Comparison of ENCODE assay signal across 3 cellular contexts in genomic region chrX:139475432-139475831, GRCh38.
TF ChIP-seq lines count a peak whose summit lies in the region.

No MANE protein-coding gene starts in this region.

TF ChIP-seq in liver, 16 proteins besides CTCF, POLR2A, EP300 and RAD21:
- TF ChIP-seq NR2F2 (IDR thresholded peaks at IDR 0.05) (no peak), HNF4G (IDR thresholded peaks at IDR 0.05) (no peak), RXRA (IDR thresholded peaks at IDR 0.05) (no peak), FOXA2 (IDR thresholded peaks at IDR 0.05) (no peak), HNF4A (conservative IDR thresholded peaks at IDR 0.05) (no peak), MAX (IDR thresholded peaks at IDR 0.05) (no peak), FOXA1 (IDR thresholded peaks at IDR 0.05) (no peak), ZBTB33 (IDR thresholded peaks at IDR 0.05) (no peak), YY1 (IDR thresholded peaks at IDR 0.05) (no peak), REST (IDR thresholded peaks at IDR 0.05) (no peak), TAF1 (conservative IDR thresholded peaks at IDR 0.05) (no peak), JUND (IDR thresholded peaks at IDR 0.05) (no peak), SP1 (IDR thresholded peaks at IDR 0.05) (no peak), GABPA (IDR thresholded peaks at IDR 0.05 in 1 of 2, conservative IDR thresholded peaks at IDR 0.05 in 1 of 2) (no peak), ATF3 (IDR thresholded peaks at IDR 0.05) (no peak), EGR1 (IDR thresholded peaks at IDR 0.05; ENCODE audit: low read depth in 2 of 2) (no peak)

TF ChIP-seq in HepG2, 621 proteins besides CTCF, POLR2A, EP300 and RAD21:
- no peak for TF ChIP-seq RBAK (CRISPR knock-in tag; IDR thresholded peaks at IDR 0.05)
- no peak for TF ChIP-seq ZC3H13 (CRISPR knock-in tag; IDR thresholded peaks at IDR 0.05)
- no peak for TF ChIP-seq NFKBIZ (CRISPR knock-in tag; IDR thresholded peaks at IDR 0.05)
- no peak for TF ChIP-seq ZNF550 (CRISPR knock-in tag; IDR thresholded peaks at IDR 0.05; ENCODE audit: borderline replicate concordance)
- TF ChIP-seq ZNF710 (CRISPR knock-in tag; IDR thresholded peaks at IDR 0.05; ENCODE audit: borderline replicate concordance): no peak
- TF ChIP-seq ZNF83 (CRISPR knock-in tag; IDR thresholded peaks at IDR 0.05; ENCODE audit: borderline replicate concordance): no peak
- TF ChIP-seq ATF5 (CRISPR knock-in tag; IDR thresholded peaks at IDR 0.05; ENCODE audit: low read depth): no peak
- no peak for TF ChIP-seq XRCC5 (optimal IDR thresholded peaks at IDR 0.05; ENCODE audit: low read length)

TF ChIP-seq in GM12878, 131 proteins besides CTCF, POLR2A, EP300 and RAD21:
- TF ChIP-seq LARP7 (IDR thresholded peaks at IDR 0.05) (no peak), ZBED1 (IDR thresholded peaks at IDR 0.05; ENCODE audit: borderline replicate concordance) (no peak), MXI1 (IDR thresholded peaks at IDR 0.05; ENCODE audit: low read depth, low read length) (no peak), HDGF (IDR thresholded peaks at IDR 0.05) (no peak), RELA (IDR thresholded peaks at IDR 0.05; ENCODE audit: borderline replicate concordance, partially characterized antibody) (no peak), CREB1 (IDR thresholded peaks at IDR 0.05; ENCODE audit: low read depth) (no peak), SREBF1 (IDR thresholded peaks at IDR 0.05; ENCODE audit: low read length) (no peak), FOS (IDR thresholded peaks at IDR 0.05; ENCODE audit: borderline replicate concordance, extremely low read depth, insufficient read length) (no peak), EED (IDR thresholded peaks at IDR 0.05; ENCODE audit: low read depth) (no peak), POLR2AphosphoS2 (IDR thresholded peaks at IDR 0.05; ENCODE audit: low read depth, low read length) (no peak), ZBTB4 (CRISPR knock-in tag; IDR thresholded peaks at IDR 0.05) (no peak), ATF7 (IDR thresholded peaks at IDR 0.05; ENCODE audit: low read depth) (no peak), E4F1 (IDR thresholded peaks at IDR 0.05; ENCODE audit: borderline replicate concordance, partially characterized antibody) (no peak), NKRF (conservative IDR thresholded peaks at IDR 0.05) (no peak), PRDM15 (CRISPR knock-in tag; IDR thresholded peaks at IDR 0.05) (no peak)
TF ChIP-seq in GM12878: peak in this region for 0.
